21 cellular contexts compared by ENCODE assay signal in the genomic region with DNA sequence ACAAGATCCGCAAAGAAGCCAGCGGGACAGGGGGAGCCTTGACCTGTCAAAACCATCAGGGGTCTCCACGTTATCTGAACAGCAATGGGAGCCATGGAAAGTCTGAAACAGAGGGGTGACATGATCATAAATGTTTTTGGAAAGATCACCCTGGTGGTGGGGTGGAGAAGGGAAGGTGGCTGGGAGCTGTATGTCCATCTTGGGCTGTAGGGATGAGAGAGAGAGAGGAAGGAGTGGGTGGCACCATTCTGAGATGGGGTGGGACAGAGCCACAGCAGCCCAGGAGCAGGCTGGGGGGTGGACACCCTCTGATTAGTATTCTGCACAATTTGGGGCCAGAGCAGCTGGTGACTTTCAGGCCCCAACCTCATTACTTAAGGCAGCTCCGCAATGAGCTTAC. TPM values are rescaled to one million over a fixed set of nuclear protein-coding genes. Genes with fewer than 3 reads are reported as not detected.
DNase-seq lines count a peak whose midpoint lies in the region; ATAC-seq and TF ChIP-seq lines count a peak whose summit lies in the region.
"Had no signal": no experiment of that assay in that cellular context is flagged by ENCODE, and none has a peak within 500 bp of the region (broad histone marks: within the 10 kb centered on the region; RNA-seq: fewer than 3 reads in every experiment).

No MANE protein-coding gene starts in this region.

- no peaks in the 10 kb centered on the region for H3K79me2 ChIP-seq in smooth muscle cell (ENCODE audit: low read depth)

- no peaks in the 10 kb centered on the region for H4K20me1 ChIP-seq in smooth muscle cell (ENCODE audit: low read depth)
- H4K20me1 ChIP-seq: BLaER1 treated with 17β-estradiol and CSF1 and Interleukin-3, amounts not matched to agents 10 nM and 100 nM had no signal

- peaks cover 0 to under 1% (median 0%) of the 10 kb centered on the region in 7 donors for H3K27me3 ChIP-seq in heart right ventricle
- no peaks in the 10 kb centered on the region for H3K27me3 ChIP-seq in brain microvascular endothelial cell (replicated peaks)
- no peaks in the 10 kb centered on the region for H3K27me3 ChIP-seq in H7 (ENCODE audit: control insufficient read depth, insufficient read depth, low read length)
- no peaks in the 10 kb centered on the region for H3K27me3 ChIP-seq in smooth muscle cell (ENCODE audit: low read depth)
- H3K27me3 ChIP-seq: BLaER1 treated with 17β-estradiol and CSF1 and Interleukin-3, amounts not matched to agents 10 nM and 100 nM had no signal

- no peaks in the 10 kb centered on the region for H3F3A ChIP-seq in smooth muscle cell (ENCODE audit: low read depth)

- H3K36me3 ChIP-seq in heart right ventricle (no peaks in the 10 kb centered on the region), brain microvascular endothelial cell (replicated peaks) (no peaks in the 10 kb centered on the region), H7 (replicated peaks; ENCODE audit: control insufficient read depth, insufficient read depth, low read length) (no peaks in the 10 kb centered on the region), smooth muscle cell (ENCODE audit: low read depth) (no peaks in the 10 kb centered on the region)
- H3K36me3 ChIP-seq: BLaER1 treated with 17β-estradiol and CSF1 and Interleukin-3, amounts not matched to agents 10 nM and 100 nM had no signal

- H3K4me1 Mint-ChIP-seq in glutamatergic neuron (ENCODE audit: low read depth, unreplicated experiment) = peaks cover 8% of the 10 kb centered on the region
- H3K4me1 Mint-ChIP-seq: H9 had no signal

- no peaks in the 10 kb centered on the region for H3K9me3 ChIP-seq in heart right ventricle
- no peaks in the 10 kb centered on the region for H3K9me3 ChIP-seq in smooth muscle cell (replicated peaks; ENCODE audit: low read depth)

- peak; percentile 4 for DNase-seq in Right ventricle myocardium superior
- no peak for DNase-seq in heart right ventricle
- DNase-seq in brain microvascular endothelial cell = no peak
- DNase-seq in glutamatergic neuron = no peak
- DNase-seq in NCI-H1694 treated with DMSO at 0.1 percent for 48 hours (lab: John Stamatoyannopoulos, UW) = no peak
- no peak for DNase-seq in left lobe of liver (ENCODE audit: low spot score)
- DNase-seq in H7 = no peak
- DNase-seq in smooth muscle cell (lab: John Stamatoyannopoulos, UW; ENCODE audit: unreplicated experiment) = no peak
- DNase-seq: CD8-positive, alpha-beta T cell; DMS 273 treated with DMSO at 0.1 percent for 48 hours; DMS53; DND-41; EL; GOT3; H9 had no signal

- no peak overlapping the region for H3K9ac ChIP-seq in smooth muscle cell (ENCODE audit: low read depth)
- H3K9ac ChIP-seq: BLaER1 treated with 17β-estradiol and CSF1 and Interleukin-3, amounts not matched to agents 10 nM and 100 nM had no signal

- H2AFZ ChIP-seq in smooth muscle cell (ENCODE audit: low read depth) = no peak overlapping the region

- H3K27ac ChIP-seq in heart right ventricle = no peak overlapping the region
- no peak overlapping the region for H3K27ac ChIP-seq in brain microvascular endothelial cell
- H3K27ac ChIP-seq in smooth muscle cell (ENCODE audit: low read depth) = no peak overlapping the region
- H3K27ac ChIP-seq: 22Rv1; BLaER1 treated with 17β-estradiol and CSF1 and Interleukin-3, amounts not matched to agents 10 nM and 100 nM had no signal

- in situ Hi-C loops in brain microvascular endothelial cell (cut with HindIII; ENCODE audit: low pct_ligation_motif_present, low sequenced_read_pairs) = no loop called here

- peak overlapping the region; percentile 21 for H3K4me3 Mint-ChIP-seq in glutamatergic neuron (ENCODE audit: unreplicated experiment)
- H3K4me3 Mint-ChIP-seq: CD8-positive, alpha-beta T cell; H9 had no signal

- WGBS in heart right ventricle, 2 donors = 78 to 83% methylated on average over 4 of the region's 4 CpGs
- 91% methylated on average over 4 of the region's 4 CpGs for WGBS in smooth muscle cell (ENCODE audit: low lambda C conversion rate)

- H3K27ac Mint-ChIP-seq in glutamatergic neuron (ENCODE audit: unreplicated experiment) = no peak overlapping the region
- H3K27ac Mint-ChIP-seq: CD8-positive, alpha-beta T cell; H9 had no signal

- H3K4me1 ChIP-seq in heart right ventricle (peaks cover 0 to 6% (median 0%) of the 10 kb centered on the region in 9 donors), smooth muscle cell (ENCODE audit: low read depth) (no peaks in the 10 kb centered on the region)

- H3K4me3 ChIP-seq in heart right ventricle (no peak overlapping the region), brain microvascular endothelial cell (ENCODE audit: low read depth, low read length) (no peak overlapping the region), H7 (ENCODE audit: insufficient read depth, low read depth, low read length) (no peak overlapping the region), smooth muscle cell (no peak overlapping the region)
- H3K4me3 ChIP-seq: BLaER1 treated with 17β-estradiol and CSF1 and Interleukin-3, amounts not matched to agents 10 nM and 100 nM; GM12878 had no signal

- H3K9me3 Mint-ChIP-seq in glutamatergic neuron (ENCODE audit: unreplicated experiment) = peaks cover 6% of the 10 kb centered on the region
- H3K9me3 Mint-ChIP-seq: CD8-positive, alpha-beta T cell had no signal

- TF ChIP-seq CTCF in heart right ventricle (IDR thresholded peaks at IDR 0.05) (no peak), brain microvascular endothelial cell (IDR thresholded peaks at IDR 0.05; ENCODE audit: low read depth, low read length, missing control alignments) (peak; percentile 19), glutamatergic neuron (IDR thresholded peaks at IDR 0.05; ENCODE audit: partially characterized antibody, unreplicated experiment) (no peak), smooth muscle cell (IDR thresholded peaks at IDR 0.05; ENCODE audit: borderline replicate concordance, insufficient read depth, poor library complexity, severe bottlenecking) (no peak)

- intact Hi-C loops in Right ventricle myocardium superior (cut with DNase I) (no loop called here), heart right ventricle (cut with DNase I) (no loop called here)

- no peak for ATAC-seq in Right ventricle myocardium superior (ENCODE audit: poor library complexity)
- ATAC-seq in heart right ventricle = no peak
- no peak for ATAC-seq in left lobe of liver
- ATAC-seq: CD8-positive, alpha-beta T cell; GM12878 had no signal

- H3K36me3 Mint-ChIP-seq in glutamatergic neuron (ENCODE audit: unreplicated experiment) = peaks cover 8% of the 10 kb centered on the region
- H3K36me3 Mint-ChIP-seq: CD8-positive, alpha-beta T cell had no signal

- H3K4me2 ChIP-seq in smooth muscle cell = no peak overlapping the region
- H3K4me2 ChIP-seq: BLaER1 treated with 17β-estradiol and CSF1 and Interleukin-3, amounts not matched to agents 10 nM and 100 nM had no signal

- H3K27me3 Mint-ChIP-seq in glutamatergic neuron (ENCODE audit: unreplicated experiment) = peaks cover 11% of the 10 kb centered on the region

RNA-seq across cellular contexts. Expression of gene ANKRD60, which starts 30.1 kb away (rescaled TPM):
- not detected for total RNA-seq in Right ventricle myocardium superior
- not detected for total RNA-seq in heart right ventricle
- polyA plus RNA-seq in heart right ventricle = not detected
- total RNA-seq in glutamatergic neuron (ENCODE audit: unreplicated experiment) = not detected
- not detected for total RNA-seq in left lobe of liver
- total RNA-seq in H7 (2014; rRNA removed; shearing (Covaris generic)) = not detected in 2 replicates
- total RNA-seq in smooth muscle cell = not detected in 2 replicates
- not detected in 2 replicates for polyA plus RNA-seq in smooth muscle cell
- total RNA-seq: A673; CD8-positive, alpha-beta T cell; G401; GM12878; H9 had no signal
- polyA plus RNA-seq: AG04450, GM12878 had no signal
